24 cellular contexts compared by ENCODE assay signal in genomic region chr14:64253672-64254071, GRCh38. TPM values are rescaled to one million over a fixed set of nuclear protein-coding genes. Genes with fewer than 3 reads are reported as not detected.
DNase-seq lines count a peak whose midpoint lies in the region; ATAC-seq and TF ChIP-seq lines count a peak whose summit lies in the region.
"Had no signal": no experiment of that assay in that cellular context is flagged by ENCODE, and none has a peak within 500 bp of the region (broad histone marks: within the 10 kb centered on the region; RNA-seq: fewer than 3 reads in every experiment).

No MANE protein-coding gene starts in this region.

- H3K36me3 Mint-ChIP-seq in activated naive CD4-positive, alpha-beta T cell treated with anti-CD3 and anti-CD28 coated beads for 36 hours (ENCODE audit: low read depth): no peaks in the 10 kb centered on the region
- H3K36me3 Mint-ChIP-seq: CD4-positive, alpha-beta memory T cell had no signal

- ATAC-seq in foreskin keratinocyte (peak; percentile 66), HG03520 (IDR thresholded peaks at IDR 0.05; ENCODE audit: unreplicated experiment) (no peak)
- ATAC-seq in stimulated activated naive CD8-positive, alpha-beta T cell treated with anti-CD3 and anti-CD28 coated beads, Interleukin-15, Interleukin-2, amounts not matched to agents 100 U/mL and 50 U/mL, for 24 hours: no peak
- ATAC-seq: activated CD4-positive, alpha-beta T cell treated with anti-CD3 and anti-CD28 coated beads for 36 hours; left colon; right lobe of liver had no signal

- no peaks in the 10 kb centered on the region for H3K9me3 Mint-ChIP-seq in activated naive CD4-positive, alpha-beta T cell treated with anti-CD3 and anti-CD28 coated beads for 36 hours
- H3K9me3 Mint-ChIP-seq: CD4-positive, alpha-beta memory T cell; dendritic cell treated with granulocyte-macrophage colony-stimulating factor and Interleukin-4, amounts not matched to agents 40 ng/mL and 50 ng/mL, for 4 days had no signal

- no peaks in the 10 kb centered on the region for H3K27me3 ChIP-seq in foreskin keratinocyte
- H3K27me3 ChIP-seq: ascending aorta, right lobe of liver had no signal

- no peak overlapping the region for H3K27ac ChIP-seq in foreskin keratinocyte
- H3K27ac ChIP-seq: ascending aorta, KMS-11, right lobe of liver, thoracic aorta had no signal

- H3K27ac Mint-ChIP-seq in activated naive CD4-positive, alpha-beta T cell treated with anti-CD3 and anti-CD28 coated beads for 36 hours: no peak overlapping the region
- H3K27ac Mint-ChIP-seq: activated CD4-positive, alpha-beta T cell treated with anti-CD3 and anti-CD28 coated beads for 36 hours; CD4-positive, alpha-beta memory T cell; dendritic cell treated with granulocyte-macrophage colony-stimulating factor and Interleukin-4, amounts not matched to agents 40 ng/mL and 50 ng/mL, for 4 days had no signal

- H3K4me1 Mint-ChIP-seq in activated naive CD4-positive, alpha-beta T cell treated with anti-CD3 and anti-CD28 coated beads for 36 hours (ENCODE audit: low read depth): no peaks in the 10 kb centered on the region
- H3K4me1 Mint-ChIP-seq: activated CD4-positive, alpha-beta T cell treated with anti-CD3 and anti-CD28 coated beads for 36 hours had no signal

- CTCF ChIA-PET in activated naive CD4-positive, alpha-beta T cell treated with anti-CD3 and anti-CD28 coated beads for 36 hours (lab: Charles Lee): no interaction called here

- no peak overlapping the region for H3K4me3 Mint-ChIP-seq in activated naive CD4-positive, alpha-beta T cell treated with anti-CD3 and anti-CD28 coated beads for 36 hours
- H3K4me3 Mint-ChIP-seq: activated CD4-positive, alpha-beta T cell treated with anti-CD3 and anti-CD28 coated beads for 36 hours; CD4-positive, alpha-beta memory T cell; dendritic cell treated with granulocyte-macrophage colony-stimulating factor and Interleukin-4, amounts not matched to agents 40 ng/mL and 50 ng/mL, for 4 days had no signal

- peak; percentile 21 for DNase-seq in A172 (ENCODE audit: low spot score)
- DNase-seq in HS-5 (ENCODE audit: low read depth): peak; percentile 62
- DNase-seq in amniotic epithelial cell (ENCODE audit: low read depth): peak; percentile 28
- peak; percentile 31 to 70 for DNase-seq in foreskin keratinocyte
- DNase-seq in effector CD4-positive, alpha-beta T cell: no peak
- no peak for DNase-seq in activated naive CD4-positive, alpha-beta T cell treated with anti-CD3 and anti-CD28 coated beads for 36 hours
- DNase-seq in stimulated activated naive CD8-positive, alpha-beta T cell treated with anti-CD3 and anti-CD28 coated beads, Interleukin-15, Interleukin-2, amounts not matched to agents 100 U/mL and 50 U/mL, for 24 hours: no peak
- DNase-seq: 8988T; activated CD4-positive, alpha-beta T cell treated with anti-CD3 and anti-CD28 coated beads for 36 hours; activated gamma-delta T cell; CD4-positive, alpha-beta memory T cell; DND-41; left colon; NCI-H1417 treated with DMSO at 0.1 percent for 48 hours; occipital lobe; right lobe of liver; SHP77 treated with DMSO at 0.1 percent for 48 hours; stimulated activated CD4-positive, alpha-beta T cell treated with anti-CD3 and anti-CD28 coated beads, Interleukin-4, amount 100 ng/mL, for 1 hour; T-helper 9 cell had no signal

- no peak for TF ChIP-seq CTCF in foreskin keratinocyte (conservative IDR thresholded peaks at IDR 0.05)

- H3K4me1 ChIP-seq in foreskin keratinocyte: peaks cover 4% of the 10 kb centered on the region
- H3K4me1 ChIP-seq: ascending aorta, right lobe of liver had no signal

- intact Hi-C loops in activated naive CD4-positive, alpha-beta T cell treated with anti-CD3 and anti-CD28 coated beads for 36 hours (cut with micrococcal nuclease): no loop called here

- H3K27me3 Mint-ChIP-seq in activated naive CD4-positive, alpha-beta T cell treated with anti-CD3 and anti-CD28 coated beads for 36 hours (ENCODE audit: low read depth): no peaks in the 10 kb centered on the region
- H3K27me3 Mint-ChIP-seq: dendritic cell treated with granulocyte-macrophage colony-stimulating factor and Interleukin-4, amounts not matched to agents 40 ng/mL and 50 ng/mL, for 4 days had no signal

RNA-seq across cellular contexts. Expression of gene ESR2, which starts 40.5 kb away (rescaled TPM):
- 0.17 TPM in 1 of 2 replicates, not detected in the other for total RNA-seq in A172 (2014; rRNA removed; shearing (Covaris generic))
- 0.04 and 0.10 TPM in 2 replicates for total RNA-seq in foreskin keratinocyte
- not detected in 2 replicates for polyA plus RNA-seq in foreskin keratinocyte
- under 1 TPM; 0.27 to 0.43 TPM for total RNA-seq in activated naive CD4-positive, alpha-beta T cell treated with anti-CD3 and anti-CD28 coated beads for 36 hours
- total RNA-seq: ascending aorta; CD4-positive, alpha-beta memory T cell had no signal

Comparison
In these comparisons a context has a peak if more than half of its experiments do, and no peak if none do; other contexts are left out.
1. DNase-seq: peak in A172 (single experiment), HS-5 (single experiment), amniotic epithelial cell (single experiment) and foreskin keratinocyte (2 of 2); none in effector CD4-positive, alpha-beta T cell (single experiment), activated naive CD4-positive, alpha-beta T cell treated with anti-CD3 and anti-CD28 coated beads for 36 hours (single experiment) and stimulated activated naive CD8-positive, alpha-beta T cell treated with anti-CD3 and anti-CD28 coated beads, Interleukin-15, Interleukin-2, amounts not matched to agents 100 U/mL and 50 U/mL, for 24 hours (single experiment).